8 cellular contexts compared by ENCODE assay signal in the genomic region with DNA sequence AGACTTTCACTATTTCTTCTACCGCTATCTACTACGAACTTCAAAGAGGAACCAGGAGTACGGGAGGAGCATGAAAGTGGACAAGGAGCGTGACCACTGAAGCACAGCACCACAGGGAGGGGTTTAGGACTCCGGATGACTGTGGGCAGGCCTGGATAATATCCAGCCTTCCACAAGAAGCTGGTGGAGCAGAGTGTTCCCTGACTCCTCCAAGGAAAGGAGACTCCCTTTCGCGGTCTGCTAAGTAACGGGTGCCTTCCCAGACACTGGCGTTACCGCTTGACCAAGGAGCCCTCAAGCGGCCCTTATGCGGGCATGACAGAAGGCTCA. TPM values are rescaled to one million over a fixed set of nuclear protein-coding genes. Genes with fewer than 3 reads are reported as not detected.
DNase-seq lines count a peak whose midpoint lies in the region; ATAC-seq and TF ChIP-seq lines count a peak whose summit lies in the region.
"Not testable (repeated sequence)": the region's sequence is repeated elsewhere in the genome, so short reads cannot be mapped to it uniquely, and the experiment has no call there.

No MANE protein-coding gene starts in this region.

- H3K4me1 ChIP-seq in CD8-positive, alpha-beta T cell (ENCODE audit: insufficient read depth, low read length): not testable (repeated sequence)
- H3K4me1 ChIP-seq in heart left ventricle (peaks cover 0 to 60% (median 26%) of the 10 kb centered on the region in 12 donors), lower lobe of right lung (peaks cover 54% of the 10 kb centered on the region), gastrocnemius medialis (peaks cover 11 to 12% of the 10 kb centered on the region in 2 donors), thoracic aorta (ENCODE audit: control insufficient read depth in 1 of 2, low read depth in 2 of 2) (peaks cover 39 to 68% of the 10 kb centered on the region in 2 donors)

- intact Hi-C loops in CD8-positive, alpha-beta T cell (cut with DNase I, micrococcal nuclease); activated CD4-positive, alpha-beta memory T cell treated with anti-CD3 and anti-CD28 coated beads for 36 hours (cut with micrococcal nuclease); gastrocnemius medialis (cut with DNase I; ENCODE audit: low total_unique reads): not testable (repeated sequence)
- intact Hi-C loops in heart left ventricle (cut with DNase I) (loop anchor here in 1 of 10 donors (10.0 kb wide), 1 partner anchor 56 kb away; no protein-coding TSS in a partner anchor), lower lobe of right lung (cut with DNase I) (loop anchor here (10.0 kb wide), 1 partner anchor 46 kb away; no protein-coding TSS in a partner anchor)

- TF ChIP-seq CTCF in CD8-positive, alpha-beta T cell (IDR thresholded peaks at IDR 0.05); brain (conservative IDR thresholded peaks at IDR 0.05); heart left ventricle (IDR thresholded peaks at IDR 0.05); lower lobe of right lung (IDR thresholded peaks at IDR 0.05); nephron (IDR thresholded peaks at IDR 0.05; ENCODE audit: unreplicated experiment in 3 of 3); gastrocnemius medialis (IDR thresholded peaks at IDR 0.05 in 4 of 5, conservative IDR thresholded peaks at IDR 0.05 in 1 of 5); thoracic aorta (IDR thresholded peaks at IDR 0.05): not testable (repeated sequence)

- in situ Hi-C loops in gastrocnemius medialis (cut with MboI; ENCODE audit: low sequenced_read_pairs in 4 of 4): not testable (repeated sequence)

- peak overlapping the region; percentile 49 for H3K27ac Mint-ChIP-seq in CD8-positive, alpha-beta T cell
- H3K27ac Mint-ChIP-seq in activated CD4-positive, alpha-beta memory T cell treated with anti-CD3 and anti-CD28 coated beads for 36 hours: peak overlapping the region; percentile 1
- H3K27ac Mint-ChIP-seq in brain (peak overlapping the region in 3 of 5 experiments; percentile 5 to 75 (median 66)), nephron (peak overlapping the region; percentile 86 to 93 (median 91))

- H3K4me3 Mint-ChIP-seq in CD8-positive, alpha-beta T cell; activated CD4-positive, alpha-beta memory T cell treated with anti-CD3 and anti-CD28 coated beads for 36 hours: not testable (repeated sequence)
- peak overlapping the region in 2 of 5 experiments; percentile 3 to 24 for H3K4me3 Mint-ChIP-seq in brain
- peak overlapping the region; percentile 22 to 63 (median 53) for H3K4me3 Mint-ChIP-seq in nephron

- peaks cover 27% of the 10 kb centered on the region for H3K4me1 Mint-ChIP-seq in CD8-positive, alpha-beta T cell (ENCODE audit: low read depth)
- H3K4me1 Mint-ChIP-seq in activated CD4-positive, alpha-beta memory T cell treated with anti-CD3 and anti-CD28 coated beads for 36 hours (ENCODE audit: low read depth): peaks cover 19% of the 10 kb centered on the region
- H3K4me1 Mint-ChIP-seq in brain (peaks cover 18% of the 10 kb centered on the region), nephron (peaks cover 50% of the 10 kb centered on the region)

- TF ChIP-seq POLR2A in heart left ventricle (IDR thresholded peaks at IDR 0.05); gastrocnemius medialis (IDR thresholded peaks at IDR 0.05): not testable (repeated sequence)

- peaks cover 38% of the 10 kb centered on the region for H3K36me3 Mint-ChIP-seq in CD8-positive, alpha-beta T cell
- peaks cover 10% of the 10 kb centered on the region for H3K36me3 Mint-ChIP-seq in activated CD4-positive, alpha-beta memory T cell treated with anti-CD3 and anti-CD28 coated beads for 36 hours
- peaks cover 45% of the 10 kb centered on the region for H3K36me3 Mint-ChIP-seq in brain
- not testable (repeated sequence) for H3K36me3 Mint-ChIP-seq in nephron (ENCODE audit: low read depth)

- not testable (repeated sequence) for H3K27ac ChIP-seq in CD8-positive, alpha-beta T cell (ENCODE audit: low read depth, low read length)
- peak overlapping the region in 11 of 12 donors; percentile 6 to 79 (median 54) for H3K27ac ChIP-seq in heart left ventricle
- H3K27ac ChIP-seq in lower lobe of right lung: peak overlapping the region; percentile 3
- peak overlapping the region; percentile 48 to 77 (median 56) for H3K27ac ChIP-seq in gastrocnemius medialis
- H3K27ac ChIP-seq in thoracic aorta: peak overlapping the region; percentile 18 to 58

- not testable (repeated sequence) for H3K9me3 ChIP-seq in CD8-positive, alpha-beta T cell (ENCODE audit: low read length); heart left ventricle; lower lobe of right lung; gastrocnemius medialis; thoracic aorta

- ATAC-seq in CD8-positive, alpha-beta T cell; heart left ventricle; lower lobe of right lung; gastrocnemius medialis; thoracic aorta (ENCODE audit: insufficient number of reproducible peaks, low FRiP score, low read depth): not testable (repeated sequence)

- 42 to 52% (median 48%) methylated on average over 6 to 12 of the region's 12 CpGs for WGBS in heart left ventricle, 4 donors

- not testable (repeated sequence) for H3K27me3 Mint-ChIP-seq in CD8-positive, alpha-beta T cell (ENCODE audit: low read depth); activated CD4-positive, alpha-beta memory T cell treated with anti-CD3 and anti-CD28 coated beads for 36 hours; brain; nephron (ENCODE audit: low read depth)

- not testable (repeated sequence) for H3K36me3 ChIP-seq in CD8-positive, alpha-beta T cell (ENCODE audit: insufficient read depth, low read length); heart left ventricle; lower lobe of right lung; gastrocnemius medialis; thoracic aorta

- POLR2A ChIA-PET in CD8-positive, alpha-beta T cell (lab: Charles Lee); activated CD4-positive, alpha-beta memory T cell treated with anti-CD3 and anti-CD28 coated beads for 36 hours (lab: Charles Lee): not testable (repeated sequence)

- not testable (repeated sequence) for H3K4me3 ChIP-seq in CD8-positive, alpha-beta T cell (ENCODE audit: low read depth, low read length); lower lobe of right lung; gastrocnemius medialis; thoracic aorta
- H3K4me3 ChIP-seq in heart left ventricle: peak overlapping the region in 1 of 12 donors; percentile 4

- DNase-seq in CD8-positive, alpha-beta T cell; activated CD4-positive, alpha-beta memory T cell treated with anti-CD3 and anti-CD28 coated beads for 36 hours; lower lobe of right lung; thoracic aorta (ENCODE audit: low spot score): not testable (repeated sequence)
- DNase-seq in heart left ventricle (peak in 2 of 5 donors; percentile 47 to 48), gastrocnemius medialis (peak in 1 of 2 donors; percentile 72)

- H3K9me3 Mint-ChIP-seq in CD8-positive, alpha-beta T cell; activated CD4-positive, alpha-beta memory T cell treated with anti-CD3 and anti-CD28 coated beads for 36 hours; brain; nephron: not testable (repeated sequence)

- H3K27me3 ChIP-seq in CD8-positive, alpha-beta T cell (ENCODE audit: insufficient read depth, low read length); heart left ventricle; lower lobe of right lung (ENCODE audit: low read depth); gastrocnemius medialis; thoracic aorta (replicated peaks; ENCODE audit: insufficient read depth): not testable (repeated sequence)

- CTCF ChIA-PET in CD8-positive, alpha-beta T cell (lab: Charles Lee); activated CD4-positive, alpha-beta memory T cell treated with anti-CD3 and anti-CD28 coated beads for 36 hours (lab: Charles Lee): not testable (repeated sequence)

RNA-seq across cellular contexts. Expression of gene WBP1L, which starts 15.2 kb away (rescaled TPM):
- total RNA-seq in CD8-positive, alpha-beta T cell: 1 to 10 TPM; 5.5 to 5.9 TPM
- total RNA-seq in activated CD4-positive, alpha-beta memory T cell treated with anti-CD3 and anti-CD28 coated beads for 36 hours: 10 to 100 TPM; 14.6 to 15.9 TPM
- polyA plus RNA-seq in brain (ENCODE audit: insufficient read depth, low read depth, low replicate concordance) (23.8 TPM), heart left ventricle (10 to 100 TPM; 10.7 to 28.5 TPM)
- total RNA-seq in heart left ventricle (10 to 100 TPM; 18.5 to 75.1 (median 27.6) TPM), lower lobe of right lung (44.5 TPM), gastrocnemius medialis (100 to 1,000 TPM; 103 to 204 (median 145) TPM), thoracic aorta (100 to 1,000 TPM; 123 to 268 TPM)

RNA-seq across cellular contexts. Expression of gene SFXN2, which starts 44.5 kb away (rescaled TPM):
- 1 to 10 TPM; 5.3 to 5.7 TPM for total RNA-seq in CD8-positive, alpha-beta T cell
- total RNA-seq in activated CD4-positive, alpha-beta memory T cell treated with anti-CD3 and anti-CD28 coated beads for 36 hours: 10 to 100 TPM; 14.7 to 17.8 TPM
- polyA plus RNA-seq in brain (ENCODE audit: insufficient read depth, low read depth, low replicate concordance): 5.7 TPM
- 1 to 10 TPM in 7 of 9 donors, under 1 TPM in 2; 0.50 to 7.2 (median 2.4) TPM for total RNA-seq in heart left ventricle
- polyA plus RNA-seq in heart left ventricle: 1 to 10 TPM; 1.8 to 5.9 TPM
- 10.0 TPM for total RNA-seq in lower lobe of right lung
- 1 to 10 TPM in 1 of 4 donors, under 1 TPM in 3; 0.20 to 5.0 (median 0.76) TPM for total RNA-seq in gastrocnemius medialis
- total RNA-seq in thoracic aorta: 10 to 100 TPM in 1 of 2 donors, 1 to 10 TPM in 1; 1.6 to 18.3 TPM

RNA-seq across cellular contexts. Expression of gene ARL3, which starts 44.7 kb away (rescaled TPM):
- under 1 TPM; 0.49 to 0.75 TPM for total RNA-seq in CD8-positive, alpha-beta T cell
- 10 to 100 TPM; 10.1 to 11.1 TPM for total RNA-seq in activated CD4-positive, alpha-beta memory T cell treated with anti-CD3 and anti-CD28 coated beads for 36 hours
- polyA plus RNA-seq in brain (ENCODE audit: insufficient read depth, low read depth, low replicate concordance) (33.2 TPM), heart left ventricle (10 to 100 TPM in 1 of 2 donors, 1 to 10 TPM in 1; 9.0 to 19.3 TPM)
- total RNA-seq in heart left ventricle (10 to 100 TPM in 7 of 9 donors, 1 to 10 TPM in 2; 5.8 to 17.0 (median 12.6) TPM), lower lobe of right lung (7.3 TPM), gastrocnemius medialis (1 to 10 TPM; 1.0 to 2.4 (median 1.5) TPM), thoracic aorta (1 to 10 TPM; 5.1 to 8.8 TPM)

Comparison
In these comparisons a context has a peak if more than half of its experiments do, and no peak if none do; other contexts are left out.
1. H3K27ac Mint-ChIP-seq: peak in every context shown above with its lines; median percentile 91 in nephron; 66 in brain; 49 in CD8-positive, alpha-beta T cell; 1 in activated CD4-positive, alpha-beta memory T cell treated with anti-CD3 and anti-CD28 coated beads for 36 hours.